ENCODE assay signal across 9 cellular contexts in genomic region chr12:103495783-103496456, GRCh38. TPM values are rescaled to one million over a fixed set of nuclear protein-coding genes. Genes with fewer than 3 reads are reported as not detected.
DNase-seq lines count a peak whose midpoint lies in the region; ATAC-seq and TF ChIP-seq lines count a peak whose summit lies in the region.
"Had no signal": no experiment of that assay in that cellular context is flagged by ENCODE, and none has a peak within 500 bp of the region (broad histone marks: within the 10 kb centered on the region; RNA-seq: fewer than 3 reads in every experiment).

Gene C12orf42 (minus strand): TSS chr12:103495968. CDS start chr12:103478426, 17,542 bp downstream.

- H2AFZ ChIP-seq in neural progenitor cell (replicated peaks), result peak within 1 kb of the TSS; percentile 87

- H3K27ac ChIP-seq in foreskin keratinocyte (peak within 1 kb of the TSS; percentile 69), neural progenitor cell (no peak within 1 kb of the TSS)

- H3K4me3 ChIP-seq in neural progenitor cell (peak within 1 kb of the TSS; percentile 71), lower leg skin (ENCODE audit: low read depth, poor library complexity, severe bottlenecking) (no peak within 1 kb of the TSS)

- H3K4me1 ChIP-seq in foreskin keratinocyte (peaks cover 19% of the 10 kb centered on the region), neural progenitor cell (peaks cover 19% of the 10 kb centered on the region)

- peak within 1 kb of the TSS; percentile 89 for H3K4me2 ChIP-seq in neural progenitor cell

- H3K9ac ChIP-seq in neural progenitor cell, result no peak within 1 kb of the TSS

- no peaks in the 10 kb centered on the region for H3K36me3 ChIP-seq in neural progenitor cell

- H3K27me3 Mint-ChIP-seq in neural progenitor cell (ENCODE audit: insufficient read depth, low read depth), result peaks cover 24% of the 10 kb centered on the region

- peak within 1 kb of the TSS; percentile 84 for H3K4me3 Mint-ChIP-seq in neural progenitor cell

- peaks cover 33% of the 10 kb centered on the region for H3F3A ChIP-seq in neural progenitor cell (ENCODE audit: low read depth)

- H3K4me1 Mint-ChIP-seq in neural progenitor cell, result peaks cover 25% of the 10 kb centered on the region

- no peaks in the 10 kb centered on the region for H3K9me3 ChIP-seq in neural progenitor cell (ENCODE audit: low read depth)

- 1 to 2% methylated on average over 20 to 27 of the region's 35 CpGs for WGBS in lower leg skin, 2 donors

- intact Hi-C loops in lower leg skin (cut with DNase I; ENCODE audit: low total_unique reads), result no loop called here

- peak; percentile 62 for DNase-seq in activated CD4-positive, alpha-beta T cell treated with anti-CD3 and anti-CD28 coated beads for 48 hours
- DNase-seq in activated CD4-positive, alpha-beta T cell treated with anti-CD3 and anti-CD28 coated beads for 1 hour, result no peak
- DNase-seq in NCI-H1694 (lab: John Stamatoyannopoulos, UW) (peak; percentile 68), foreskin keratinocyte (peak; percentile 39 to 65), neural progenitor cell (ENCODE audit: low spot score) (peak; percentile 71), lower leg skin (ENCODE audit: low spot score in 2 of 2) (no peak)
- peak; percentile 33 for DNase-seq in activated CD8-positive, alpha-beta memory T cell treated with anti-CD3 and anti-CD28 coated beads, Interleukin-2, amount 50 U/mL, for 4 hours

- peak within 1 kb of the TSS; percentile 76 for H3K27ac Mint-ChIP-seq in neural progenitor cell

- H4K20me1 ChIP-seq in neural progenitor cell (ENCODE audit: low read depth), result no peaks in the 10 kb centered on the region

- H3K36me3 Mint-ChIP-seq in neural progenitor cell, result no peaks in the 10 kb centered on the region

- TF ChIP-seq POLR2A in lower leg skin (IDR thresholded peaks at IDR 0.05), result no peak

- TF ChIP-seq CTCF in foreskin keratinocyte (conservative IDR thresholded peaks at IDR 0.05), result peak; percentile 91
- TF ChIP-seq CTCF in neural progenitor cell (IDR thresholded peaks at IDR 0.05), result peak; percentile 54
- TF ChIP-seq CTCF in lower leg skin (IDR thresholded peaks at IDR 0.05), result no peak

- H3K27me3 ChIP-seq in foreskin keratinocyte (no peaks in the 10 kb centered on the region), neural progenitor cell (peaks cover 4% of the 10 kb centered on the region)

- H3K79me2 ChIP-seq in neural progenitor cell (ENCODE audit: low read depth), result no peaks in the 10 kb centered on the region

- H3K9me3 Mint-ChIP-seq in neural progenitor cell, result peaks cover 13% of the 10 kb centered on the region

- ATAC-seq in HG02678 (IDR thresholded peaks at IDR 0.05; ENCODE audit: unreplicated experiment), result peak; percentile 45
- ATAC-seq in foreskin keratinocyte, result peak; percentile 45

RNA-seq across cellular contexts. Expression of gene C12orf42, which starts in this region (rescaled TPM):
- total RNA-seq in foreskin keratinocyte (0.07 TPM in 1 of 2 replicates, not detected in the other), neural progenitor cell (ENCODE audit: low replicate concordance) (0.56 and 1.1 TPM in 2 replicates), lower leg skin (not detected)
- not detected in 2 replicates for polyA plus RNA-seq in foreskin keratinocyte
- total RNA-seq: glomerular endothelial cell had no signal

Comparison
In these comparisons a context has a peak if more than half of its experiments do, and no peak if none do; other contexts are left out.
1. DNase-seq: peak in activated CD4-positive, alpha-beta T cell treated with anti-CD3 and anti-CD28 coated beads for 48 hours (single experiment), NCI-H1694 (single experiment), activated CD8-positive, alpha-beta memory T cell treated with anti-CD3 and anti-CD28 coated beads, Interleukin-2, amount 50 U/mL, for 4 hours (single experiment) and neural progenitor cell (single experiment); none in activated CD4-positive, alpha-beta T cell treated with anti-CD3 and anti-CD28 coated beads for 1 hour (single experiment) and lower leg skin (0 of 2).
2. Peak in DNase-seq, ATAC-seq and H3K27ac ChIP-seq in foreskin keratinocyte; RNA of the gene not detected or under 1 TPM.
3. CTCF ChIP-seq: peak in foreskin keratinocyte (single experiment) and neural progenitor cell (single experiment); none in lower leg skin (0 of 3).